Comparison of ENCODE assay signal across 2 cellular contexts in the genomic region with DNA sequence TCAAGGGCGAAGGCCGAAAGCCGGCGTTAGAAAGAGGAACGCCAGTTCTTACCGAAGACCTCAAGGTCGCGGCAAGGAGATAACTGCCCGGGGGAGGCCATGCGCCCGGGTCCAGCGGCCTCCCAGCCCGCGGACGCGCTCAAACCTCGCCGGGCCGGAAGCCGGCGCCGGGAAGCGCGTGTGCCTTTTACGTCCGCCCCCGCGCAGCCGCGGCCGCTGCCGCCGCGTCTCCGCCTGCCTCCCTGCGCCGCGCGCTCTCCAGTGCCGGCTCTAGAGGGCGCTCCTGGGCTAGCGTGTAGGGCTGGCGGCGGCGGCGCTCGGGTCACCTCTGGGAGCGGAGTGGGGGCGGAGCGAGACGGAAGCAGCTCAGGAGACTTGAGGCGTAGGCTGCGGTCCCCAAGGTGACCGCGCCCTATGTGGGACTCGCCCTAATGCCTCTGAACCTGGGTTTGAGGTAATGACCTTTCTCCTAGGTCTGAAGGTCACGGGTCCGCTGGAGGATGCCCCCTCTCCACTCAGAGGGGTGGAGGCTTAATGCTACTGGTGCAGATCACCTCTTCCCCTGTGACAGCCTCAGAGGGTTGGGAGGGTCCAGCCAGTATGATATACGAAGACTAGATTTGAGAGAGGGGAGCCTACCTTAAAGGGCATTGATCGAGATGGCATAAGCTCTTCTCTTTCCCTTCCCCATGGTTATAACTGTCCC.
TF ChIP-seq lines count a peak whose summit lies in the region.

No MANE protein-coding gene starts in this region.

TF ChIP-seq in Ishikawa, 13 proteins besides CTCF, POLR2A, EP300 and RAD21 (continued from another document):
- TF ChIP-seq, protein P1, sequence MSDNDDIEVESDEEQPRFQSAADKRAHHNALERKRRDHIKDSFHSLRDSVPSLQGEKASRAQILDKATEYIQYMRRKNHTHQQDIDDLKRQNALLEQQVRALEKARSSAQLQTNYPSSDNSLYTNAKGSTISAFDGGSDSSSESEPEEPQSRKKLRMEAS (IDR thresholded peaks at IDR 0.05), result peak; percentile 37; the same call in 1 of the 2 replicates
- peak; percentile 87 for TF ChIP-seq EGR1 (IDR thresholded peaks at IDR 0.05)

TF ChIP-seq in PFSK-1, 5 proteins besides CTCF, POLR2A, EP300 and RAD21 (continued from another document):
- TF ChIP-seq, protein P2, sequence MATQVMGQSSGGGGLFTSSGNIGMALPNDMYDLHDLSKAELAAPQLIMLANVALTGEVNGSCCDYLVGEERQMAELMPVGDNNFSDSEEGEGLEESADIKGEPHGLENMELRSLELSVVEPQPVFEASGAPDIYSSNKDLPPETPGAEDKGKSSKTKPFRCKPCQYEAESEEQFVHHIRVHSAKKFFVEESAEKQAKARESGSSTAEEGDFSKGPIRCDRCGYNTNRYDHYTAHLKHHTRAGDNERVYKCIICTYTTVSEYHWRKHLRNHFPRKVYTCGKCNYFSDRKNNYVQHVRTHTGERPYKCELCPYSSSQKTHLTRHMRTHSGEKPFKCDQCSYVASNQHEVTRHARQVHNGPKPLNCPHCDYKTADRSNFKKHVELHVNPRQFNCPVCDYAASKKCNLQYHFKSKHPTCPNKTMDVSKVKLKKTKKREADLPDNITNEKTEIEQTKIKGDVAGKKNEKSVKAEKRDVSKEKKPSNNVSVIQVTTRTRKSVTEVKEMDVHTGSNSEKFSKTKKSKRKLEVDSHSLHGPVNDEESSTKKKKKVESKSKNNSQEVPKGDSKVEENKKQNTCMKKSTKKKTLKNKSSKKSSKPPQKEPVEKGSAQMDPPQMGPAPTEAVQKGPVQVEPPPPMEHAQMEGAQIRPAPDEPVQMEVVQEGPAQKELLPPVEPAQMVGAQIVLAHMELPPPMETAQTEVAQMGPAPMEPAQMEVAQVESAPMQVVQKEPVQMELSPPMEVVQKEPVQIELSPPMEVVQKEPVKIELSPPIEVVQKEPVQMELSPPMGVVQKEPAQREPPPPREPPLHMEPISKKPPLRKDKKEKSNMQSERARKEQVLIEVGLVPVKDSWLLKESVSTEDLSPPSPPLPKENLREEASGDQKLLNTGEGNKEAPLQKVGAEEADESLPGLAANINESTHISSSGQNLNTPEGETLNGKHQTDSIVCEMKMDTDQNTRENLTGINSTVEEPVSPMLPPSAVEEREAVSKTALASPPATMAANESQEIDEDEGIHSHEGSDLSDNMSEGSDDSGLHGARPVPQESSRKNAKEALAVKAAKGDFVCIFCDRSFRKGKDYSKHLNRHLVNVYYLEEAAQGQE (IDR thresholded peaks at IDR 0.05; ENCODE audit: insufficient read depth in 1 of 2, low read depth in 2 of 2, low read length in 2 of 2), result no peak
- TF ChIP-seq TAF1 (IDR thresholded peaks at IDR 0.05; ENCODE audit: borderline replicate concordance, insufficient read depth, low read length) (no peak), FOXP2 (optimal IDR thresholded peaks at IDR 0.05; ENCODE audit: borderline replicate concordance, extremely low read depth, extremely low read length, insufficient read depth) (peak; percentile 74)
